ENCODE assay signal across 8 cellular contexts in the genomic region with DNA sequence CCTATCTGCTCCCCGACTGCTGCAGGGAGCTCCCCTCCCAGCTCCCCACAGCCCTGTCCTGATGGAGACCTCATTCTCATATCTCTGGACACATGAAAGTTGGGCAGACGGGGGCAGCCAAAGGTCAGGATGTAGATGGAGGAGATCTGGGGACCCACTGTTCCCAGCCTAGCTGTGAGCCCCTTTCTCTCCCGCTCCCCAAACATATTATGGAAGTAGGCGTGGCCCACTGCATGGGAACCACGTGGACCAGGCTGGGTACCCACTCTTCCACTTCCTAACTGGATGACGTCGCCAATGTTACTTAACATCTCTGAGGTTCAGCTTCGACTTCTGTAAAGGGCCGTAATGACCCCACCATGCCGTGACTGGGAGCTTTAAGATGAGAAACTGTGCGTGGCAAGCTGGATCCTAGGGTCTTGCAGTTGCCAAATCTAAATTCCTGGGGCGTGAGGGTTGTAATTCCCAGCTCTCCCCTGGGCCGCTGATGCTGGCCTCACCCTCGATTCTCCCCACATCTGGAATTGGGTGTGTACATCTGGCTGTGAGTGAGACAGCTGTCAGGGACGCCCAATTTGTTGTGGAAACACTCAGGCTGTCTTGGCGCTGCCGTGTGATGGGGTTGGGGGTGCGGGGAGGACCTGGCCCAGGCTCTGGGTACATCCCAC. TPM values are rescaled to one million over a fixed set of nuclear protein-coding genes. Genes with fewer than 3 reads are reported as not detected.
DNase-seq lines count a peak whose midpoint lies in the region; ATAC-seq and TF ChIP-seq lines count a peak whose summit lies in the region.

No MANE protein-coding gene starts in this region.

- POLR2A ChIA-PET in PC-9 (lab: Charles Lee; ENCODE audit: unreplicated experiment): interaction anchor here (0.5 to 3.1 kb wide), 14 partner anchors 8 to 754 kb away, joined by 3 to 57 read pairs (median 6); a partner anchor contains a TSS

- H3K9me3 ChIP-seq in DOHH2 (ENCODE audit: control insufficient read depth, insufficient read depth, low read length): no peaks in the 10 kb centered on the region
- H3K9me3 ChIP-seq in PC-9 (ENCODE audit: insufficient read depth, low read depth): no peaks in the 10 kb centered on the region
- H3K9me3 ChIP-seq in esophagus squamous epithelium: no peaks in the 10 kb centered on the region
- H3K9me3 ChIP-seq in ovary: no peaks in the 10 kb centered on the region

- H3K27me3 ChIP-seq in DOHH2 (ENCODE audit: control insufficient read depth, low read length): peaks cover 18% of the 10 kb centered on the region
- no peaks in the 10 kb centered on the region for H3K27me3 ChIP-seq in PC-9 (ENCODE audit: insufficient read depth, low read depth)
- H3K27me3 ChIP-seq in esophagus squamous epithelium: peaks cover 0 to 8% (median 0%) of the 10 kb centered on the region in 4 donors
- no peaks in the 10 kb centered on the region for H3K27me3 ChIP-seq in ovary

- peaks cover 18% of the 10 kb centered on the region for H3K4me1 ChIP-seq in DOHH2 (ENCODE audit: control insufficient read depth, low read length)
- peaks cover 50% of the 10 kb centered on the region for H3K4me1 ChIP-seq in PC-9 (replicated peaks; ENCODE audit: insufficient read depth)
- peaks cover 18 to 88% (median 21%) of the 10 kb centered on the region in 3 donors for H3K4me1 ChIP-seq in esophagus squamous epithelium
- peaks cover 15% of the 10 kb centered on the region for H3K4me1 ChIP-seq in ovary (ENCODE audit: insufficient read depth)

- no peak for TF ChIP-seq POLR2A in esophagus squamous epithelium (IDR thresholded peaks at IDR 0.05)
- no peak for TF ChIP-seq POLR2A in ovary (IDR thresholded peaks at IDR 0.05)

- H3F3A ChIP-seq in DOHH2 (ENCODE audit: control insufficient read depth, insufficient read depth) (0 out of 2 replicates have a peak, but pooled peaks cover 6% of the 10 kb centered on the region), PC-9 (ENCODE audit: insufficient read depth, low read depth) (peaks cover 62% of the 10 kb centered on the region)

- H3K27ac ChIP-seq in DOHH2 (ENCODE audit: low read depth, low read length) (no peak overlapping the region), PC-9 (peak overlapping the region; percentile 54), esophagus squamous epithelium (peak overlapping the region; percentile 77 to 96 (median 88)), ovary (peak overlapping the region; percentile 11 to 84)

- no TSS peak for BruUV-seq in PC-9 (replicated peaks; lab: Mats Ljungman, UMichigan)

- no peak for ATAC-seq in HG03139 (IDR thresholded peaks at IDR 0.05; ENCODE audit: unreplicated experiment)
- no peak for ATAC-seq in HG03025 (IDR thresholded peaks at IDR 0.05; ENCODE audit: low FRiP score, unreplicated experiment)

- H3K79me2 ChIP-seq in DOHH2 (ENCODE audit: control insufficient read depth, low read length) (no peaks in the 10 kb centered on the region), PC-9 (ENCODE audit: low read depth) (peaks cover 65% of the 10 kb centered on the region)

- CTCF ChIA-PET in PC-9 (lab: Charles Lee): interaction anchor here (0.5 to 5.2 kb wide), 15 partner anchors 10 to 390 kb away, joined by 3 to 151 read pairs (median 4); a partner anchor contains a TSS

- WGBS in esophagus squamous epithelium, 2 donors: 20 to 25% methylated on average over 3 to 9 of the region's 18 CpGs
- WGBS in ovary, 3 donors: 12 to 14% (median 13%) methylated on average over 18 of the region's 18 CpGs

- no peak overlapping the region for H2AFZ ChIP-seq in PC-9

- TF ChIP-seq CTCF in DOHH2 (IDR thresholded peaks at IDR 0.05; ENCODE audit: low read depth, low read length, poor library complexity, severe bottlenecking): no peak
- no peak for TF ChIP-seq CTCF in PC-9 (conservative IDR thresholded peaks at IDR 0.05)
- no peak for TF ChIP-seq CTCF in esophagus squamous epithelium (IDR thresholded peaks at IDR 0.05)
- no peak for TF ChIP-seq CTCF in ovary (IDR thresholded peaks at IDR 0.05)

- intact Hi-C loops in PC-9 (cut with micrococcal nuclease; ENCODE audit: unreplicated experiment) (loop anchor here (2.0 kb wide), 1 partner anchor 38 kb away; a partner anchor contains a TSS), esophagus squamous epithelium (cut with DNase I) (loop anchor here (5.0 kb wide), 1 partner anchor 44 kb away; no protein-coding TSS in a partner anchor), ovary (cut with DNase I) (loop anchor here in 1 of 4 donors (1.0 kb wide), 1 partner anchor 41 kb away; no protein-coding TSS in a partner anchor)

- H3K4me2 ChIP-seq in DOHH2 (ENCODE audit: low read length) (peak overlapping the region; percentile 90; the same call in 1 of the 2 replicates), PC-9 (peak overlapping the region; percentile 91)

- peak overlapping the region; percentile 90; the same call in 1 of the 2 replicates for H3K4me3 ChIP-seq in DOHH2 (ENCODE audit: low read length)
- peak overlapping the region; percentile 90 for H3K4me3 ChIP-seq in PC-9
- H3K4me3 ChIP-seq in esophagus squamous epithelium: peak overlapping the region; percentile 47 to 81 (median 77)
- H3K4me3 ChIP-seq in ovary: peak overlapping the region; percentile 96

- H3K36me3 ChIP-seq in DOHH2 (ENCODE audit: control insufficient read depth, low read length) (no peaks in the 10 kb centered on the region), PC-9 (ENCODE audit: low read depth) (peaks cover 6% of the 10 kb centered on the region; the same call in 1 of the 2 replicates), esophagus squamous epithelium (peaks cover 0 to 11% (median 3%) of the 10 kb centered on the region in 3 donors), ovary (no peaks in the 10 kb centered on the region)

- peak; percentile 21 to 62 for DNase-seq in PC-9
- no peak for DNase-seq in esophagus squamous epithelium (lab: John Stamatoyannopoulos, UW)
- DNase-seq in ovary: peak in 3 of 5 donors; percentile 58 to 66 (median 63)
- no peak for DNase-seq in NCI-H524 (lab: John Stamatoyannopoulos, UW)
- DNase-seq in DMS114 treated with DMSO at 0.1 percent for 48 hours (lab: John Stamatoyannopoulos, UW; ENCODE audit: unreplicated experiment): no peak

- no peak for TF ChIP-seq EP300 in ovary (IDR thresholded peaks at IDR 0.05)

- H3K9me2 ChIP-seq in DOHH2 (replicated peaks; ENCODE audit: control insufficient read depth, low read length): no peaks in the 10 kb centered on the region
- H3K9me2 ChIP-seq in PC-9 (ENCODE audit: insufficient read depth): no peaks in the 10 kb centered on the region

- H4K20me1 ChIP-seq in DOHH2 (ENCODE audit: control insufficient read depth, insufficient read depth, low read depth, low read length) (no peaks in the 10 kb centered on the region), PC-9 (ENCODE audit: insufficient read depth) (peaks cover 26% of the 10 kb centered on the region)

RNA-seq across cellular contexts. Expression of a gene that starts 1.8 kb away (rescaled TPM):
- total RNA-seq in PC-9 (2021) (17.8 and 20.8 TPM in 2 replicates), esophagus squamous epithelium (10 to 100 TPM in 1 of 4 donors, 1 to 10 TPM in 2, under 1 TPM in 1; 0.76 to 11.4 (median 5.6) TPM), ovary (10 to 100 TPM; 13.7 to 46.9 (median 20.1) TPM)
- 1 to 10 TPM in 1 of 2 donors, under 1 TPM in 1; 0.48 to 8.0 TPM for polyA plus RNA-seq in ovary

RNA-seq across cellular contexts. Expression of a gene that starts 17.2 kb away (rescaled TPM):
- total RNA-seq in PC-9 (2021) (75.6 and 80.6 TPM in 2 replicates), esophagus squamous epithelium (10 to 100 TPM; 18.7 to 35.3 (median 23.8) TPM), ovary (10 to 100 TPM; 49.7 to 99.1 (median 85.4) TPM)
- polyA plus RNA-seq in ovary: 10 to 100 TPM; 52.0 to 78.4 TPM

RNA-seq across cellular contexts. Expression of a gene that starts 38.1 kb away (rescaled TPM):
- total RNA-seq in PC-9 (2021) (1.7 and 1.8 TPM in 2 replicates), esophagus squamous epithelium (1 to 10 TPM in 1 of 4 donors, under 1 TPM in 3; 0.13 to 1.3 (median 0.56) TPM), ovary (under 1 TPM in 6 of 7 donors, not detected in 1; 0.11 to 0.72 (median 0.34) TPM)
- under 1 TPM in 1 of 2 donors, not detected in 1; 0.31 TPM for polyA plus RNA-seq in ovary

RNA-seq across cellular contexts. Expression of a gene that starts 54.7 kb away (rescaled TPM):
- total RNA-seq in PC-9 (2021) (37.1 and 39.3 TPM in 2 replicates), esophagus squamous epithelium (10 to 100 TPM in 2 of 4 donors, 1 to 10 TPM in 2; 3.1 to 14.1 (median 10.4) TPM), ovary (10 to 100 TPM in 3 of 7 donors, 1 to 10 TPM in 4; 4.5 to 10.4 (median 8.6) TPM)
- polyA plus RNA-seq in ovary: 10 to 100 TPM in 1 of 2 donors, 1 to 10 TPM in 1; 8.6 to 13.3 TPM

Comparison
In these comparisons a context has a peak if more than half of its experiments do, and no peak if none do; other contexts are left out.
1. DNase-seq: peak in PC-9 (2 of 2) and ovary (3 of 5); none in esophagus squamous epithelium (single experiment), NCI-H524 (0 of 2) and DMS114 treated with DMSO at 0.1 percent for 48 hours (single experiment).
2. Peak in every context shown above with its lines, with median percentiles within 50 percentile points of each other: H3K4me3 ChIP-seq.